In genomic region chr18:79217979-79218604, GRCh38 we compare ENCODE assay signal across 1 cellular context.
TF ChIP-seq lines count a peak whose summit lies in the region.

No MANE protein-coding gene starts in this region.

TF ChIP-seq in GM23338, 12 proteins besides CTCF, POLR2A, EP300 and RAD21 (continued from another document):
- TF ChIP-seq REST (IDR thresholded peaks at IDR 0.05; ENCODE audit: unreplicated experiment) (no peak), ZNF331 (CRISPR knock-in tag; IDR thresholded peaks at IDR 0.05; ENCODE audit: low read depth) (no peak), ZNF114 (CRISPR knock-in tag; IDR thresholded peaks at IDR 0.05) (no peak), CREB1 (CRISPR knock-in tag; IDR thresholded peaks at IDR 0.05; ENCODE audit: low read depth) (no peak), STAT1 (IDR thresholded peaks at IDR 0.05; ENCODE audit: unreplicated experiment) (no peak), JUNB (IDR thresholded peaks at IDR 0.05; ENCODE audit: unreplicated experiment) (no peak), NANOG (IDR thresholded peaks at IDR 0.05; ENCODE audit: borderline replicate concordance) (no peak)
